Comparison of ENCODE assay signal across 22 cellular contexts in the genomic region with DNA sequence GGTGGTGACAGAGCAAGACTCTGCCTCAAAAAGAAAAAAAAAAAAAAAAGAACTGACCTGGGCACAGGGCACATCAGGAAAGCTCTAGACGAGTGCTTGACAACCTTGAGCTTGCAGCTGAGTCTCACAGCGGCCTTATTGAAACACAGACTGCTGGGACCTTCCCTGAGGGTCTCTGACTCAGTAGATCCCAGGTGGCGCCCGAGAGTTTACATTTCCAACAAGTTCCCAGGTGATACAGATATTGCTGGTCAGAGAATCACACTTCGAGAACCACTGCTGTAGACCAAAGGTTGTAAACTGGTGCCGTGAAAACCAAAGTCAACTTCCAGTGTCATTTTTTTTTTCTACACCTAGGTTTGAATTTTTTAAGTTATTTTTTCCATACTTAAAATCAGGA.
"Had no signal": no experiment of that assay in that cellular context is flagged by ENCODE, and none has a peak within 500 bp of the region (broad histone marks: within the 10 kb centered on the region; RNA-seq: fewer than 3 reads in every experiment).

No MANE protein-coding gene starts in this region.

- H3K4me1 Mint-ChIP-seq: memory B cell; natural killer cell; stimulated activated naive B cell treated with anti-CD40 and anti-IgM and Interleukin-4, amounts not matched to agents 10 μg/mL and 1 μg/mL and 100 μg/mL, for 72 hours had no signal

- DNase-seq: dermis blood vessel endothelial cell; effector memory CD4-positive, alpha-beta T cell; hypothalamus; kidney; natural killer cell; occipital lobe; ovary; posterior cingulate gyrus; psoas muscle; right cardiac atrium; spleen; stimulated activated naive B cell treated with anti-CD40 and anti-IgM and Interleukin-4, amounts not matched to agents 10 μg/mL and 1 μg/mL and 100 μg/mL, for 72 hours; upper lobe of right lung; uterus had no signal

- ATAC-seq: left lobe of liver; natural killer cell; psoas muscle; right cardiac atrium; stimulated activated naive B cell treated with anti-CD40 and anti-IgM and Interleukin-4, amounts not matched to agents 10 μg/mL and 1 μg/mL and 100 μg/mL, for 72 hours; upper lobe of right lung had no signal

- H3K4me1 ChIP-seq: spleen, tibial nerve, upper lobe of right lung, uterus had no signal

- H3K36me3 Mint-ChIP-seq: memory B cell; natural killer cell; stimulated activated naive B cell treated with anti-CD40 and anti-IgM and Interleukin-4, amounts not matched to agents 10 μg/mL and 1 μg/mL and 100 μg/mL, for 72 hours had no signal

- H3K27ac ChIP-seq: coronary artery, ovary, psoas muscle, skin epidermis, spleen, thoracic aorta, tibial nerve, upper lobe of right lung, uterus had no signal

- H3K4me3 ChIP-seq: coronary artery, lung, ovary, psoas muscle, skin epidermis, spleen, thoracic aorta, tibial nerve, upper lobe of right lung, uterus had no signal

- H3K36me3 ChIP-seq: ovary, spleen, thoracic aorta, tibial nerve, upper lobe of right lung, uterus had no signal

- H3K27me3 ChIP-seq: ovary, tibial nerve, upper lobe of right lung, uterus had no signal

- H3K9me3 Mint-ChIP-seq: natural killer cell; stimulated activated naive CD8-positive, alpha-beta T cell treated with anti-CD3 and anti-CD28 coated beads, Interleukin-15, Interleukin-2, amounts not matched to agents 100 ng/mL and 50 ng/mL, for 24 hours had no signal

- H3K9me3 ChIP-seq: ovary, psoas muscle, spleen, thoracic aorta, tibial nerve, upper lobe of right lung, uterus had no signal

- H3K4me3 Mint-ChIP-seq: memory B cell; natural killer cell; stimulated activated naive B cell treated with anti-CD40 and anti-IgM and Interleukin-4, amounts not matched to agents 10 μg/mL and 1 μg/mL and 100 μg/mL, for 72 hours; stimulated activated naive CD8-positive, alpha-beta T cell treated with anti-CD3 and anti-CD28 coated beads, Interleukin-15, Interleukin-2, amounts not matched to agents 100 ng/mL and 50 ng/mL, for 24 hours had no signal

- H3K27ac Mint-ChIP-seq: memory B cell; natural killer cell; stimulated activated naive B cell treated with anti-CD40 and anti-IgM and Interleukin-4, amounts not matched to agents 10 μg/mL and 1 μg/mL and 100 μg/mL, for 72 hours; stimulated activated naive CD8-positive, alpha-beta T cell treated with anti-CD3 and anti-CD28 coated beads, Interleukin-15, Interleukin-2, amounts not matched to agents 100 ng/mL and 50 ng/mL, for 24 hours had no signal
